Comparison of ENCODE assay signal across 21 cellular contexts in genomic region chr2:191875859-191876258, GRCh38. TPM values are rescaled to one million over a fixed set of nuclear protein-coding genes. Genes with fewer than 3 reads are reported as not detected.
DNase-seq lines count a peak whose midpoint lies in the region; TF ChIP-seq lines count a peak whose summit lies in the region.
"Had no signal": no experiment of that assay in that cellular context is flagged by ENCODE, and none has a peak within 500 bp of the region (broad histone marks: within the 10 kb centered on the region; RNA-seq: fewer than 3 reads in every experiment).

No MANE protein-coding gene starts in this region.

- no peak overlapping the region for H4K91ac ChIP-seq in mesenchymal stem cell (ENCODE audit: low read length)

- no peak overlapping the region for H3K4me2 ChIP-seq in mammary epithelial cell (ENCODE audit: insufficient read depth, low read depth, low read length)
- no peak overlapping the region for H3K4me2 ChIP-seq in mesenchymal stem cell (ENCODE audit: low read length, poor library complexity, severe bottlenecking)
- H3K4me2 ChIP-seq in smooth muscle cell: no peak overlapping the region
- H3K4me2 ChIP-seq: BLaER1 had no signal

- H2BK12ac ChIP-seq in mesenchymal stem cell (ENCODE audit: low read length in 2 of 2): no peak overlapping the region

- H3K36me3 ChIP-seq in mammary epithelial cell (ENCODE audit: insufficient read depth, low read length) (no peaks in the 10 kb centered on the region), mesenchymal stem cell (ENCODE audit: control insufficient read depth in 1 of 2, insufficient read depth in 2 of 2, low read depth in 1 of 2, low read length in 2 of 2) (no peaks in the 10 kb centered on the region), sigmoid colon (no peaks in the 10 kb centered on the region), smooth muscle cell (ENCODE audit: low read depth) (no peaks in the 10 kb centered on the region)
- H3K36me3 ChIP-seq: BLaER1 had no signal

- no peaks in the 10 kb centered on the region for H3K9me3 Mint-ChIP-seq in MCF 10A (ENCODE audit: unreplicated experiment)
- H3K9me3 Mint-ChIP-seq: CD8-positive, alpha-beta T cell had no signal

- intact Hi-C loops in MCF 10A (cut with micrococcal nuclease): loop anchor here (5.0 kb wide), 1 partner anchor 271 kb away; no protein-coding TSS in a partner anchor
- intact Hi-C loops in mammary epithelial cell (cut with micrococcal nuclease): no loop called here
- intact Hi-C loops in sigmoid colon (cut with DNase I): no loop called here

- H3F3A ChIP-seq in smooth muscle cell (ENCODE audit: low read depth): no peaks in the 10 kb centered on the region

- H3K14ac ChIP-seq in mesenchymal stem cell (ENCODE audit: low read length in 2 of 2): no peak overlapping the region

- H3K79me2 ChIP-seq in mammary epithelial cell (ENCODE audit: insufficient read depth, low read length) (no peaks in the 10 kb centered on the region), smooth muscle cell (ENCODE audit: low read depth) (no peaks in the 10 kb centered on the region)

- H3K4me3 ChIP-seq in mammary epithelial cell (replicated peaks in 1 of 3; ENCODE audit: insufficient read depth in 1 of 3, low read depth in 2 of 3, low read length in 3 of 3): no peak overlapping the region
- H3K4me3 ChIP-seq in mesenchymal stem cell (ENCODE audit: insufficient read depth in 1 of 2, low read depth in 1 of 2, low read length in 2 of 2): no peak overlapping the region
- H3K4me3 ChIP-seq in sigmoid colon: no peak overlapping the region
- no peak overlapping the region for H3K4me3 ChIP-seq in smooth muscle cell
- H3K4me3 ChIP-seq: BLaER1, GM12878, GM23248 had no signal

- H2BK5ac ChIP-seq in mesenchymal stem cell (ENCODE audit: low read depth, low read length, poor library complexity, severe bottlenecking): no peak overlapping the region

- TF ChIP-seq CTCF in MCF 10A (IDR thresholded peaks at IDR 0.05; ENCODE audit: unreplicated experiment): no peak
- no peak for TF ChIP-seq CTCF in mammary epithelial cell (conservative IDR thresholded peaks at IDR 0.05 in 1 of 2, IDR thresholded peaks at IDR 0.05 in 1 of 2; ENCODE audit: extremely low read depth in 1 of 2, insufficient read depth in 1 of 2, low read depth in 1 of 2, low read length in 2 of 2)
- TF ChIP-seq CTCF in sigmoid colon (IDR thresholded peaks at IDR 0.05): no peak
- TF ChIP-seq CTCF in smooth muscle cell (IDR thresholded peaks at IDR 0.05; ENCODE audit: borderline replicate concordance, insufficient read depth, poor library complexity, severe bottlenecking): no peak

- H3K4ac ChIP-seq in mesenchymal stem cell (ENCODE audit: low read depth in 1 of 2, low read length in 2 of 2): no peak overlapping the region

- H3K23ac ChIP-seq in mesenchymal stem cell (ENCODE audit: low read length in 2 of 2): no peak overlapping the region

- no peak overlapping the region for H3K27ac ChIP-seq in mammary epithelial cell (ENCODE audit: insufficient read depth, low read depth, low read length)
- no peak overlapping the region for H3K27ac ChIP-seq in mesenchymal stem cell (ENCODE audit: low read length, poor library complexity, severe bottlenecking)
- peak overlapping the region in 3 of 4 donors; percentile 51 to 72 (median 65) for H3K27ac ChIP-seq in sigmoid colon
- H3K27ac ChIP-seq in smooth muscle cell (ENCODE audit: low read depth): no peak overlapping the region
- H3K27ac ChIP-seq: 22Rv1, BLaER1, C4-2B, GM23248 had no signal

- 88% methylated on average over 2 of the region's 2 CpGs for WGBS in mammary epithelial cell (ENCODE audit: low coverage, missing lambda C conversion rate)
- 100% methylated on average over 1 of the region's 2 CpGs for WGBS in mesenchymal stem cell
- WGBS in sigmoid colon, 2 donors: 73 to 81% methylated on average over 2 of the region's 2 CpGs
- 84% methylated on average over 2 of the region's 2 CpGs for WGBS in smooth muscle cell (ENCODE audit: low lambda C conversion rate)

- no peak overlapping the region for H2BK120ac ChIP-seq in mesenchymal stem cell (ENCODE audit: low read depth, low read length)

- H3K27ac Mint-ChIP-seq in MCF 10A (ENCODE audit: low read depth, unreplicated experiment): peak overlapping the region; percentile 43
- H3K27ac Mint-ChIP-seq: B cell; CD4-positive, CD25-positive, alpha-beta regulatory T cell; CD8-positive, alpha-beta T cell had no signal

- H2BK15ac ChIP-seq in mesenchymal stem cell (ENCODE audit: low read depth, poor library complexity, severe bottlenecking): no peak overlapping the region

- H3K27me3 Mint-ChIP-seq in MCF 10A (ENCODE audit: insufficient read depth, unreplicated experiment): no peaks in the 10 kb centered on the region
- H3K27me3 Mint-ChIP-seq: B cell; CD4-positive, CD25-positive, alpha-beta regulatory T cell had no signal

- H3K27me3 ChIP-seq in mammary epithelial cell (ENCODE audit: insufficient read depth, low read length) (no peaks in the 10 kb centered on the region), mesenchymal stem cell (ENCODE audit: control insufficient read depth in 1 of 2, insufficient read depth in 1 of 2, low read length in 2 of 2) (no peaks in the 10 kb centered on the region), sigmoid colon (no peaks in the 10 kb centered on the region), smooth muscle cell (ENCODE audit: low read depth) (no peaks in the 10 kb centered on the region)
- H3K27me3 ChIP-seq: BLaER1 had no signal

- no peaks in the 10 kb centered on the region for H3K36me3 Mint-ChIP-seq in MCF 10A (ENCODE audit: insufficient read depth, unreplicated experiment)
- H3K36me3 Mint-ChIP-seq: CD4-positive, CD25-positive, alpha-beta regulatory T cell; CD8-positive, alpha-beta T cell had no signal

- H3K79me1 ChIP-seq in mesenchymal stem cell (replicated peaks; ENCODE audit: low read length, poor library complexity, severe bottlenecking): no peaks in the 10 kb centered on the region

- H4K8ac ChIP-seq in mesenchymal stem cell (ENCODE audit: low read length): no peak overlapping the region

- dilution Hi-C loops in mammary epithelial cell (cut with HindIII; ENCODE audit: low sequenced_read_pairs): no loop called here

- peak overlapping the region; percentile 30 for H2AK5ac ChIP-seq in mesenchymal stem cell (ENCODE audit: low read length, severe bottlenecking)

- CTCF ChIA-PET in MCF 10A (lab: Yijun Ruan, JAX) (interaction anchor here (0.6 to 0.8 kb wide), 2 partner anchors 29 to 168 kb away, joined by 3 read pairs; partner anchors contain the start of gene CAVIN2), mammary epithelial cell (lab: Charles Lee; ENCODE audit: low non-redundant PET) (interaction anchor here (0.7 kb wide), 1 partner anchor 450 kb away, joined by 4 read pairs; no protein-coding TSS in a partner anchor)

- TF ChIP-seq POLR2A in sigmoid colon (IDR thresholded peaks at IDR 0.05): no peak

- H3K4me3 Mint-ChIP-seq in MCF 10A (ENCODE audit: unreplicated experiment): no peak overlapping the region
- H3K4me3 Mint-ChIP-seq: B cell; CD4-positive, CD25-positive, alpha-beta regulatory T cell; CD8-positive, alpha-beta T cell had no signal

- in situ Hi-C loops in mammary epithelial cell (cut with MboI; ENCODE audit: low sequenced_read_pairs in 2 of 2): no loop called here

- H3K9me3 ChIP-seq in mammary epithelial cell (replicated peaks; ENCODE audit: insufficient read depth, low read length) (no peaks in the 10 kb centered on the region), mesenchymal stem cell (ENCODE audit: control insufficient read depth, low read length) (no peaks in the 10 kb centered on the region), sigmoid colon (no peaks in the 10 kb centered on the region), smooth muscle cell (replicated peaks; ENCODE audit: low read depth) (no peaks in the 10 kb centered on the region)
- H3K9me3 ChIP-seq: BLaER1 had no signal

- no peaks in the 10 kb centered on the region for H4K20me1 ChIP-seq in mammary epithelial cell (ENCODE audit: insufficient read depth, low read length)
- H4K20me1 ChIP-seq in smooth muscle cell (ENCODE audit: low read depth): no peaks in the 10 kb centered on the region
- H4K20me1 ChIP-seq: BLaER1 had no signal

- BruUV-seq in MCF 10A (replicated peaks; lab: Mats Ljungman, UMichigan) (no TSS peak), mammary epithelial cell (replicated peaks; lab: Mats Ljungman, UMichigan) (no TSS peak)

- TF ChIP-seq EP300 in sigmoid colon (IDR thresholded peaks at IDR 0.05): peak in 3 of 4 donors; percentile 6 to 67 (median 49)

- POLR2A ChIA-PET in MCF 10A (lab: Yijun Ruan, JAX): interaction anchor here (1.6 kb wide), 1 partner anchor 29 kb away, joined by 7 read pairs; the partner anchor contains the start of gene CAVIN2

- H3K4me1 ChIP-seq in mammary epithelial cell (ENCODE audit: insufficient read depth, low read length) (peaks cover 9% of the 10 kb centered on the region), mesenchymal stem cell (ENCODE audit: control insufficient read depth, insufficient read depth, low read depth, low read length) (peaks cover 3% of the 10 kb centered on the region), sigmoid colon (peaks cover 0 to 40% (median 26%) of the 10 kb centered on the region in 4 donors), smooth muscle cell (ENCODE audit: low read depth) (no peaks in the 10 kb centered on the region)
- H3K4me1 ChIP-seq: BLaER1 had no signal

- H2AFZ ChIP-seq in mammary epithelial cell (ENCODE audit: low read depth, low read length) (no peak overlapping the region), mesenchymal stem cell (ENCODE audit: low read depth, low read length) (no peak overlapping the region), smooth muscle cell (ENCODE audit: low read depth) (no peak overlapping the region)
- H2AFZ ChIP-seq: GM23248 had no signal

- H3K18ac ChIP-seq in mesenchymal stem cell (ENCODE audit: low read depth in 1 of 2, low read length in 2 of 2): no peak overlapping the region

- no peak for DNase-seq in MCF 10A (ENCODE audit: unreplicated experiment)
- DNase-seq in mammary epithelial cell: no peak
- no peak for DNase-seq in mesenchymal stem cell
- no peak for DNase-seq in sigmoid colon
- no peak for DNase-seq in activated effector memory CD4-positive, alpha-beta T cell treated with Interleukin-2 at 50 U/mL for 16 hours
- no peak for DNase-seq in smooth muscle cell (lab: John Stamatoyannopoulos, UW; ENCODE audit: unreplicated experiment)
- DNase-seq: CD4-positive, CD25-positive, alpha-beta regulatory T cell; CD8-positive, alpha-beta T cell; DMS 273 treated with DMSO at 0.1 percent for 48 hours; DMS79; EL; GDM1; GM23248; H7; HCEC 1CT had no signal

- H3K4me1 Mint-ChIP-seq in MCF 10A (ENCODE audit: insufficient read depth, unreplicated experiment): peaks cover 22% of the 10 kb centered on the region
- H3K4me1 Mint-ChIP-seq: B cell; CD4-positive, CD25-positive, alpha-beta regulatory T cell had no signal

- H3K9ac ChIP-seq in mammary epithelial cell (ENCODE audit: insufficient read depth, low read length) (no peak overlapping the region), mesenchymal stem cell (ENCODE audit: low read length) (no peak overlapping the region), smooth muscle cell (ENCODE audit: low read depth) (no peak overlapping the region)
- H3K9ac ChIP-seq: BLaER1, GM23248 had no signal

RNA-seq across cellular contexts. Expression of gene CAVIN2, which starts 29.0 kb away (rescaled TPM):
- total RNA-seq in MCF 10A (2022) (14.7 and 16.4 TPM in 2 replicates), mammary epithelial cell (10 to 100 TPM in 1 of 2 donors, 1 to 10 TPM in 1; 9.4 to 10.2 TPM), sigmoid colon (100 to 1,000 TPM; 138 to 201 (median 190) TPM), smooth muscle cell (0.13 TPM in 1 of 2 replicates, not detected in the other)
- polyA plus RNA-seq in mammary epithelial cell (20.7 TPM), sigmoid colon (10 to 100 TPM in 2 of 3 donors, 1 to 10 TPM in 1; 1.4 to 15.6 (median 14.4) TPM), smooth muscle cell (not detected in 2 replicates)
- 16.0 TPM for polyA minus RNA-seq in mammary epithelial cell
- 8.7 TPM for polyA plus RNA-seq in mesenchymal stem cell (2013, experiment 1 of 2)
- polyA plus RNA-seq in mesenchymal stem cell (2013, experiment 2 of 2): 8.5 TPM
- total RNA-seq: B cell; CD8-positive, alpha-beta T cell; GM12878; H1 had no signal
- polyA plus RNA-seq: CD4-positive, CD25-positive, alpha-beta regulatory T cell; GM12878 had no signal

Comparison
In these comparisons a context has a peak if more than half of its experiments do, and no peak if none do; other contexts are left out.
1. H3K27ac ChIP-seq: peak in sigmoid colon (3 of 4); none in mammary epithelial cell (single experiment), mesenchymal stem cell (single experiment) and smooth muscle cell (single experiment).